In genomic region chr12:94596596-94596995, GRCh38 we compare ENCODE assay signal across 18 cellular contexts. TPM values are rescaled to one million over a fixed set of nuclear protein-coding genes. Genes with fewer than 3 reads are reported as not detected.
DNase-seq lines count a peak whose midpoint lies in the region; ATAC-seq and TF ChIP-seq lines count a peak whose summit lies in the region.
"Had no signal": no experiment of that assay in that cellular context is flagged by ENCODE, and none has a peak within 500 bp of the region (broad histone marks: within the 10 kb centered on the region; RNA-seq: fewer than 3 reads in every experiment).

No MANE protein-coding gene starts in this region.

- H3K79me2 ChIP-seq in trophoblast cell (ENCODE audit: control insufficient read depth, insufficient read depth, low read length, poor library complexity): no peaks in the 10 kb centered on the region

- H3K4me3 ChIP-seq in mesenchymal stem cell (ENCODE audit: insufficient read depth in 1 of 2, low read depth in 1 of 2, low read length in 2 of 2) (no peak overlapping the region), trophoblast cell (ENCODE audit: low read depth, low read length) (no peak overlapping the region)

- no peak overlapping the region for H4K91ac ChIP-seq in mesenchymal stem cell (ENCODE audit: low read length)
- H4K91ac ChIP-seq in trophoblast cell (ENCODE audit: low read depth, low read length): no peak overlapping the region

- no peak overlapping the region for H3K14ac ChIP-seq in mesenchymal stem cell (ENCODE audit: low read length in 2 of 2)
- no peak overlapping the region for H3K14ac ChIP-seq in trophoblast cell (ENCODE audit: low read length)

- H3K18ac ChIP-seq in mesenchymal stem cell (ENCODE audit: low read depth in 1 of 2, low read length in 2 of 2): no peak overlapping the region
- no peak overlapping the region for H3K18ac ChIP-seq in trophoblast cell (ENCODE audit: low read length)

- H3K4me1 ChIP-seq in mesenchymal stem cell (ENCODE audit: control insufficient read depth, insufficient read depth, low read depth, low read length) (peaks cover 4% of the 10 kb centered on the region), trophoblast cell (ENCODE audit: control insufficient read depth in 1 of 2, insufficient read depth in 2 of 2, low read length in 2 of 2) (peaks cover 0 to 5% of the 10 kb centered on the region in 2 experiments)

- H3K36me3 ChIP-seq in mesenchymal stem cell (ENCODE audit: control insufficient read depth in 1 of 2, insufficient read depth in 2 of 2, low read depth in 1 of 2, low read length in 2 of 2) (no peaks in the 10 kb centered on the region), trophoblast cell (ENCODE audit: control insufficient read depth in 1 of 2, insufficient read depth in 2 of 2, low read length in 2 of 2) (no peaks in the 10 kb centered on the region)

- no peak overlapping the region for H2AK5ac ChIP-seq in mesenchymal stem cell (ENCODE audit: low read length, severe bottlenecking)
- no peak overlapping the region for H2AK5ac ChIP-seq in trophoblast cell (ENCODE audit: low read length)

- no peak overlapping the region for H2BK15ac ChIP-seq in mesenchymal stem cell (ENCODE audit: low read depth, poor library complexity, severe bottlenecking)

- H3K23ac ChIP-seq in mesenchymal stem cell (ENCODE audit: low read length in 2 of 2) (no peak overlapping the region), trophoblast cell (ENCODE audit: low read length) (no peak overlapping the region)

- H4K8ac ChIP-seq in mesenchymal stem cell (ENCODE audit: low read length) (no peak overlapping the region), trophoblast cell (ENCODE audit: low read depth, low read length) (no peak overlapping the region)

- H3K4me2 ChIP-seq in mesenchymal stem cell (ENCODE audit: low read length, poor library complexity, severe bottlenecking) (no peak overlapping the region), trophoblast cell (ENCODE audit: low read length) (no peak overlapping the region)
- H3K4me2 ChIP-seq: SK-N-SH had no signal

- 67% methylated on average over 2 of the region's 2 CpGs for WGBS in mesenchymal stem cell
- no CpG with 5 or more reads among the region's 2 CpGs for WGBS in trophoblast cell (ENCODE audit: extremely low coverage, insufficient coverage, insufficient read length)

- H3K79me1 ChIP-seq in mesenchymal stem cell (replicated peaks; ENCODE audit: low read length, poor library complexity, severe bottlenecking) (peaks cover 23% of the 10 kb centered on the region), trophoblast cell (ENCODE audit: low read length) (no peaks in the 10 kb centered on the region)

- H3K9me3 ChIP-seq in mesenchymal stem cell (ENCODE audit: control insufficient read depth, low read length): no peaks in the 10 kb centered on the region
- peaks cover 1% of the 10 kb centered on the region for H3K9me3 ChIP-seq in trophoblast cell (ENCODE audit: insufficient read depth, low read depth, low read length)
- H3K9me3 ChIP-seq: SK-N-SH had no signal

- H2AFZ ChIP-seq in mesenchymal stem cell (ENCODE audit: low read depth, low read length): no peak overlapping the region
- no peak overlapping the region for H2AFZ ChIP-seq in trophoblast cell (ENCODE audit: insufficient read depth, low read length, poor library complexity)

- peak overlapping the region; percentile 98 for H3K27ac ChIP-seq in VCaP
- H3K27ac ChIP-seq in mesenchymal stem cell (ENCODE audit: low read length, poor library complexity, severe bottlenecking): no peak overlapping the region
- no peak overlapping the region for H3K27ac ChIP-seq in trophoblast cell (ENCODE audit: low read depth, low read length)

- H3K4ac ChIP-seq in mesenchymal stem cell (ENCODE audit: low read depth in 1 of 2, low read length in 2 of 2): no peak overlapping the region
- H3K4ac ChIP-seq in trophoblast cell (ENCODE audit: low read depth, low read length): no peak overlapping the region

- H3K9ac ChIP-seq in mesenchymal stem cell (ENCODE audit: low read length): no peak overlapping the region
- H3K9ac ChIP-seq in trophoblast cell (ENCODE audit: low read length): no peak overlapping the region
- H3K9ac ChIP-seq: SK-N-SH had no signal

- H4K12ac ChIP-seq in trophoblast cell (ENCODE audit: low read depth, low read length): no peak overlapping the region

- H3K27me3 ChIP-seq in mesenchymal stem cell (ENCODE audit: control insufficient read depth in 1 of 2, insufficient read depth in 1 of 2, low read length in 2 of 2) (no peaks in the 10 kb centered on the region), trophoblast cell (ENCODE audit: insufficient read depth, low read length) (no peaks in the 10 kb centered on the region)

- ATAC-seq in HG03159 (IDR thresholded peaks at IDR 0.05; ENCODE audit: unreplicated experiment): no peak
- no peak for ATAC-seq in HG03280 (IDR thresholded peaks at IDR 0.05; ENCODE audit: unreplicated experiment)
- ATAC-seq in HG02642 (IDR thresholded peaks at IDR 0.05; ENCODE audit: poor library complexity, unreplicated experiment): no peak
- ATAC-seq: activated CD4-positive, alpha-beta T cell treated with anti-CD3 and anti-CD28 coated beads for 36 hours had no signal

- H2BK5ac ChIP-seq in mesenchymal stem cell (ENCODE audit: low read depth, low read length, poor library complexity, severe bottlenecking): no peak overlapping the region
- no peak overlapping the region for H2BK5ac ChIP-seq in trophoblast cell (ENCODE audit: low read depth, low read length, poor library complexity)

- no peak overlapping the region for H2BK120ac ChIP-seq in mesenchymal stem cell (ENCODE audit: low read depth, low read length)
- H2BK120ac ChIP-seq in trophoblast cell (ENCODE audit: insufficient read depth, low read length, poor library complexity): no peak overlapping the region

- TF ChIP-seq CTCF in VCaP (conservative IDR thresholded peaks at IDR 0.05): no peak

- H2BK12ac ChIP-seq in mesenchymal stem cell (ENCODE audit: low read length in 2 of 2) (no peak overlapping the region), trophoblast cell (ENCODE audit: low read length) (no peak overlapping the region)

- DNase-seq in DMS53 (lab: John Stamatoyannopoulos, UW) (peak; percentile 99), NCI-H1092 treated with DMSO at 0.1 percent for 48 hours (lab: John Stamatoyannopoulos, UW) (peak; percentile 65), mesenchymal stem cell (peak; percentile 45), trophoblast cell (no peak)
- DNase-seq: activated CD4-positive, alpha-beta T cell treated with anti-CD3 and anti-CD28 coated beads for 36 hours; activated gamma-delta T cell; CD4-positive, alpha-beta memory T cell; cerebellar nuclear complex; endodermal cell; GF-D8; GOT3; NCI-H446; SK-N-SH; T1000 had no signal

RNA-seq across cellular contexts. Expression of gene TMCC3, which starts 53.8 kb away (rescaled TPM):
- polyA plus RNA-seq in mesenchymal stem cell (2013, experiment 1 of 2): 0.11 TPM
- 0.10 TPM for polyA plus RNA-seq in mesenchymal stem cell (2013, experiment 2 of 2)
- polyA plus RNA-seq in trophoblast cell (2013): 12.1 and 15.6 TPM in 2 replicates

Comparison
In these comparisons a context has a peak if more than half of its experiments do, and no peak if none do; other contexts are left out.
1. DNase-seq: peak in DMS53 (single experiment), NCI-H1092 treated with DMSO at 0.1 percent for 48 hours (single experiment) and mesenchymal stem cell (single experiment); none in trophoblast cell (0 of 2).